ENCODE assay signal across 1 cellular context in genomic region chr14:23392613-23393012, GRCh38.
TF ChIP-seq lines count a peak whose summit lies in the region.

No MANE protein-coding gene starts in this region.

TF ChIP-seq in K562, 482 proteins besides CTCF, POLR2A, EP300 and RAD21:
- TF ChIP-seq CBFA2T3 (IDR thresholded peaks at IDR 0.05) (peak; percentile 30; the same call in 1 of the 2 replicates), RHOXF2B (CRISPR knock-in tag; conservative IDR thresholded peaks at IDR 0.05) (no peak), RREB1 (CRISPR knock-in tag; IDR thresholded peaks at IDR 0.05) (no peak), NFXL1 (CRISPR knock-in tag; IDR thresholded peaks at IDR 0.05) (no peak), SIX5 (IDR thresholded peaks at IDR 0.05; ENCODE audit: borderline replicate concordance in 1 of 2, insufficient read depth in 1 of 2, low read depth in 1 of 2, low read length in 2 of 2) (no peak), HCFC1 (IDR thresholded peaks at IDR 0.05; ENCODE audit: low read depth, low read length) (peak; percentile 20; the same call in 1 of the 2 replicates)
